ENCODE assay signal across 8 cellular contexts in genomic region chr10:931326-932318, GRCh38. TPM values are rescaled to one million over a fixed set of nuclear protein-coding genes. Genes with fewer than 3 reads are reported as not detected.
DNase-seq lines count a peak whose midpoint lies in the region; ATAC-seq and TF ChIP-seq lines count a peak whose summit lies in the region.

TSS of gene LARP4B (minus strand) at chr10:931705. CDS start at chr10:885721, 45,984 bp downstream.

- intact Hi-C loops in breast epithelium (cut with DNase I; ENCODE audit: low total_unique reads), result loop anchor here (5.0 kb wide), 1 partner anchor 784 kb away; no protein-coding TSS in a partner anchor

- H3K9ac ChIP-seq in skeletal muscle tissue (ENCODE audit: low read depth in 1 of 3, low read length in 3 of 3), result peak within 1 kb of the TSS; percentile 77 to 83 (median 79)

- H3K9me3 ChIP-seq in AG04450 (ENCODE audit: control insufficient read depth, insufficient read depth, low read length) (no peaks in the 10 kb centered on the region), WERI-Rb-1 (ENCODE audit: severe bottlenecking) (no peaks in the 10 kb centered on the region), breast epithelium (no peaks in the 10 kb centered on the region), iPS-18c (ENCODE audit: control insufficient read depth, insufficient read depth, low read length) (no peaks in the 10 kb centered on the region), skeletal muscle tissue (ENCODE audit: control insufficient read depth in 3 of 3, low read length in 3 of 3) (no peaks in the 10 kb centered on the region)

- H3K27ac ChIP-seq in AG04450 (ENCODE audit: low read depth, low read length), result peak within 1 kb of the TSS; percentile 68
- peak within 1 kb of the TSS; percentile 68 for H3K27ac ChIP-seq in WERI-Rb-1
- peak within 1 kb of the TSS; percentile 98 to 99 for H3K27ac ChIP-seq in breast epithelium
- peak within 1 kb of the TSS; percentile 90 for H3K27ac ChIP-seq in skeletal muscle tissue (ENCODE audit: low read depth, low read length)

- DNase-seq in AG04450 (ENCODE audit: low read depth, low spot score) (peak; percentile 94), NCI-H2227 (lab: John Stamatoyannopoulos, UW; ENCODE audit: unreplicated experiment) (peak; percentile 96), WERI-Rb-1 (peak; percentile 87), breast epithelium (ENCODE audit: low spot score in 2 of 2) (peak; percentile 96 to 97)

- H3K27me3 ChIP-seq in AG04450 (ENCODE audit: control insufficient read depth, insufficient read depth, low read length) (no peaks in the 10 kb centered on the region), WERI-Rb-1 (ENCODE audit: insufficient read depth, low read depth, severe bottlenecking) (no peaks in the 10 kb centered on the region), breast epithelium (no peaks in the 10 kb centered on the region), skeletal muscle tissue (ENCODE audit: control insufficient read depth in 3 of 3, insufficient read depth in 3 of 3, low read length in 3 of 3) (no peaks in the 10 kb centered on the region)

- H3K36me3 ChIP-seq in WERI-Rb-1, result no peaks in the 10 kb centered on the region
- no peaks in the 10 kb centered on the region for H3K36me3 ChIP-seq in breast epithelium
- no peaks in the 10 kb centered on the region for H3K36me3 ChIP-seq in skeletal muscle tissue (ENCODE audit: control insufficient read depth in 3 of 3, insufficient read depth in 3 of 3, low read length in 3 of 3)

- no peak for TF ChIP-seq POLR2A in breast epithelium (IDR thresholded peaks at IDR 0.05)

- POLR2A ChIA-PET in AG04450 (lab: Yijun Ruan, JAX), result interaction anchor here (0.5 to 1.2 kb wide), 5 partner anchors 9 to 56 kb away, joined by 3 to 13 read pairs (median 8); partner anchors contain the start of gene GTPBP4

- no peak for TF ChIP-seq CTCF in AG04450 (IDR thresholded peaks at IDR 0.05; ENCODE audit: low read depth, low read length)
- no peak for TF ChIP-seq CTCF in WERI-Rb-1 (IDR thresholded peaks at IDR 0.05; ENCODE audit: low read depth, low read length)
- TF ChIP-seq CTCF in breast epithelium (IDR thresholded peaks at IDR 0.05), result no peak

- ATAC-seq in GM18909 (IDR thresholded peaks at IDR 0.05; ENCODE audit: poor library complexity, unreplicated experiment) (peak; percentile 95), HG03159 (IDR thresholded peaks at IDR 0.05; ENCODE audit: unreplicated experiment) (peak; percentile 89)

- peaks cover 0 to 11% of the 10 kb centered on the region in 2 donors for H3K4me1 ChIP-seq in breast epithelium
- peaks cover 11 to 19% (median 19%) of the 10 kb centered on the region in 3 donors for H3K4me1 ChIP-seq in skeletal muscle tissue (ENCODE audit: control insufficient read depth in 3 of 3, insufficient read depth in 3 of 3, low read length in 3 of 3)

- H3K4me3 ChIP-seq in AG04450 (ENCODE audit: low read depth, low read length), result peak within 1 kb of the TSS; percentile 85
- peak within 1 kb of the TSS; percentile 49 for H3K4me3 ChIP-seq in WERI-Rb-1 (ENCODE audit: low read depth, low read length)
- peak within 1 kb of the TSS; percentile 79 to 93 (median 90) for H3K4me3 ChIP-seq in breast epithelium
- peak within 1 kb of the TSS; percentile 69 for H3K4me3 ChIP-seq in iPS-18c (ENCODE audit: insufficient read depth, low read depth, low read length)
- H3K4me3 ChIP-seq in skeletal muscle tissue (ENCODE audit: low read length in 3 of 3), result peak within 1 kb of the TSS; percentile 72 to 80 (median 73)

- CTCF ChIA-PET in AG04450 (lab: Charles Lee), result no interaction called here

RNA-seq across cellular contexts. Expression of gene LARP4B, which starts in this region (rescaled TPM):
- 33.5 and 34.0 TPM in 2 replicates for polyA plus RNA-seq in AG04450 (2011; rRNA removed)
- 56.4 and 73.5 TPM in 2 replicates for polyA minus RNA-seq in AG04450 (2011; rRNA and poly(A)+ RNA removed)
- total RNA-seq in breast epithelium, result 10 to 100 TPM; 47.5 to 70.8 (median 68.5) TPM
- total RNA-seq in skeletal muscle tissue, result 30.8 TPM

Comparison
In these comparisons a context has a peak if more than half of its experiments do, and no peak if none do; other contexts are left out.
1. Peak in every context shown above with its lines: DNase-seq, ATAC-seq, H3K4me3 ChIP-seq and H3K27ac ChIP-seq.